Comparison of ENCODE assay signal across 19 cellular contexts in the genomic region with DNA sequence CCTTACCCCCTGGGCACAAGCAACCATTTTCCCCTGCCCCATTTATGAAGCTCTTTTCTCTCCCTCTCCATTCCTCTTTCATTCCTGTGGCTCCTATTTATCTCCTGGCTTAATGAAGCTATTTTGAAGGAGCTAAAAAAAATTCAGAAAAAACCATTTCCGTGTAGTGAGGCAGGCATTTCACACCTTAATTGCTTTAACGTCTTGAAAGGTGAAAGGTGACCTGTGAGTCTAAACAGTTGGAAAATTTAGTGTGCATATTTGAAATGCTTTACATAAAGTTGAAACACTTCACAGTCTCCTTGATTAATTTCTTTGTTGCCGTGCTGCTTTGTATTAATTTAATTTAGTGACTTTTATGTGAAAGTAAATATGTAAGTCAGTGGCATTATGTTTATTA.
DNase-seq lines count a peak whose midpoint lies in the region; TF ChIP-seq lines count a peak whose summit lies in the region.
"Had no signal": no experiment of that assay in that cellular context is flagged by ENCODE, and none has a peak within 500 bp of the region (broad histone marks: within the 10 kb centered on the region; RNA-seq: fewer than 3 reads in every experiment).

No MANE protein-coding gene starts in this region.

- no peak overlapping the region for H3K14ac ChIP-seq in neuronal stem cell (ENCODE audit: low read length)

- H2BK120ac ChIP-seq in neuronal stem cell (ENCODE audit: low read depth, low read length) = no peak overlapping the region

- H3K4me3 Mint-ChIP-seq in endodermal cell = no peak overlapping the region
- H3K4me3 Mint-ChIP-seq: CD8-positive, alpha-beta T cell; HFFc6 had no signal

- H3K4me3 ChIP-seq in cardiac muscle cell = no peak overlapping the region
- no peak overlapping the region for H3K4me3 ChIP-seq in left ventricle myocardium inferior
- H3K4me3 ChIP-seq in endodermal cell (ENCODE audit: low read length) = no peak overlapping the region
- H3K4me3 ChIP-seq in neuronal stem cell (ENCODE audit: low read length in 2 of 2) = no peak overlapping the region
- H3K4me3 ChIP-seq: BLaER1, GM12878 had no signal

- 62 to 74% methylated on average over 2 to 3 of the region's 3 CpGs for WGBS in endodermal cell (ENCODE audit: insufficient coverage in 1 of 2, insufficient read length in 1 of 2), 2 experiments
- WGBS in neuronal stem cell (ENCODE audit: extremely low coverage in 2 of 2, insufficient read length in 2 of 2, insufficient replicate concordance in 1 of 2), 2 donors = no CpG with 5 or more reads among the region's 3 CpGs

- no peak overlapping the region for H4K8ac ChIP-seq in neuronal stem cell (ENCODE audit: low read depth, low read length)

- no peak overlapping the region for H2AFZ ChIP-seq in neuronal stem cell (ENCODE audit: low read length)

- H3K4ac ChIP-seq in neuronal stem cell (ENCODE audit: low read length) = no peak overlapping the region

- H3K4me2 ChIP-seq in neuronal stem cell (ENCODE audit: insufficient read depth, low read length, poor library complexity, severe bottlenecking) = no peak overlapping the region
- H3K4me2 ChIP-seq: BLaER1 had no signal

- H2AK5ac ChIP-seq in neuronal stem cell (ENCODE audit: low read depth, low read length) = no peak overlapping the region

- H3K9ac ChIP-seq in endodermal cell (ENCODE audit: extremely low read depth, low read length, poor library complexity, severe bottlenecking) (no peak overlapping the region), neuronal stem cell (ENCODE audit: low read depth, low read length, poor library complexity) (no peak overlapping the region)
- H3K9ac ChIP-seq: BLaER1 had no signal

- no peak overlapping the region for H3K23ac ChIP-seq in neuronal stem cell (ENCODE audit: low read depth, low read length, poor library complexity)

- peaks cover 4% of the 10 kb centered on the region for H3K4me1 Mint-ChIP-seq in endodermal cell

- peak overlapping the region; percentile 27 for H3K27ac Mint-ChIP-seq in endodermal cell
- H3K27ac Mint-ChIP-seq: CD8-positive, alpha-beta T cell; HFFc6 had no signal

- no peak for DNase-seq in cardiac muscle cell (ENCODE audit: low read depth in 1 of 2, low spot score in 1 of 2)
- no peak for DNase-seq in left ventricle myocardium inferior
- DNase-seq in endodermal cell = no peak
- peak; percentile 51 for DNase-seq in neuronal stem cell (ENCODE audit: low spot score)
- no peak for DNase-seq in NAMALWA (ENCODE audit: low spot score)
- DNase-seq in NCI-H1105 (lab: John Stamatoyannopoulos, UW) = no peak
- no peak for DNase-seq in NCI-H1930 (lab: John Stamatoyannopoulos, UW)
- DNase-seq: 8988T; CD8-positive, alpha-beta T cell; COR-L47; DMS 273 treated with DMSO at 0.1 percent for 48 hours; DMS53; DND-41; EL; GOT3; H7; HFFc6 had no signal

- no peaks in the 10 kb centered on the region for H3K27me3 ChIP-seq in cardiac muscle cell
- no peaks in the 10 kb centered on the region for H3K27me3 ChIP-seq in left ventricle myocardium inferior (ENCODE audit: low read depth)
- H3K27me3 ChIP-seq in endodermal cell (ENCODE audit: control insufficient read depth, insufficient read depth, low read length, poor library complexity, severe bottlenecking) = no peaks in the 10 kb centered on the region
- H3K27me3 ChIP-seq in neuronal stem cell (ENCODE audit: control insufficient read depth in 3 of 3, insufficient read depth in 3 of 3, low read depth in 1 of 3, low read length in 3 of 3) = no peaks in the 10 kb centered on the region
- H3K27me3 ChIP-seq: BLaER1 had no signal

- H3K36me3 ChIP-seq in cardiac muscle cell (peaks cover 12% of the 10 kb centered on the region), left ventricle myocardium inferior (peaks cover 5% of the 10 kb centered on the region), endodermal cell (ENCODE audit: control insufficient read depth, insufficient read depth, low read length) (no peaks in the 10 kb centered on the region), neuronal stem cell (replicated peaks in 1 of 2; ENCODE audit: control insufficient read depth in 2 of 2, insufficient read depth in 2 of 2, low read length in 2 of 2) (peaks cover 0 to 2% of the 10 kb centered on the region in 2 donors)
- H3K36me3 ChIP-seq: BLaER1 had no signal

- H3K27ac ChIP-seq in cardiac muscle cell = peak overlapping the region; percentile 79
- H3K27ac ChIP-seq in left ventricle myocardium inferior (replicated peaks) = no peak overlapping the region
- no peak overlapping the region for H3K27ac ChIP-seq in endodermal cell (ENCODE audit: low read depth, low read length)
- peak overlapping the region; percentile 69 for H3K27ac ChIP-seq in neuronal stem cell (replicated peaks; ENCODE audit: low read length)
- H3K27ac ChIP-seq: BLaER1 had no signal

- H3K79me1 ChIP-seq in neuronal stem cell (ENCODE audit: low read depth, low read length) = no peaks in the 10 kb centered on the region

- H2BK5ac ChIP-seq in neuronal stem cell (ENCODE audit: low read length) = no peak overlapping the region

- H2BK12ac ChIP-seq in neuronal stem cell (ENCODE audit: low read length) = no peak overlapping the region

- no peaks in the 10 kb centered on the region for H3K9me3 ChIP-seq in cardiac muscle cell (ENCODE audit: low read depth)
- no peaks in the 10 kb centered on the region for H3K9me3 ChIP-seq in left ventricle myocardium inferior (replicated peaks)
- no peaks in the 10 kb centered on the region for H3K9me3 ChIP-seq in endodermal cell (ENCODE audit: control insufficient read depth, low read length)
- peaks cover 0 to 2% of the 10 kb centered on the region in 2 donors for H3K9me3 ChIP-seq in neuronal stem cell (replicated peaks in 1 of 2; ENCODE audit: control insufficient read depth in 2 of 2, insufficient read depth in 1 of 2, low read depth in 1 of 2, low read length in 2 of 2)
- H3K9me3 ChIP-seq: BLaER1 had no signal

- H3K36me3 Mint-ChIP-seq in endodermal cell (ENCODE audit: low read depth) = no peaks in the 10 kb centered on the region
- H3K36me3 Mint-ChIP-seq: CD8-positive, alpha-beta T cell had no signal

- no peaks in the 10 kb centered on the region for H3K9me3 Mint-ChIP-seq in endodermal cell
- H3K9me3 Mint-ChIP-seq: CD8-positive, alpha-beta T cell; HFFc6 had no signal

- intact Hi-C loops in left ventricle myocardium inferior (cut with micrococcal nuclease) = loop anchor here (10.0 kb wide), 2 partner anchors 234 to 256 kb away; no protein-coding TSS in a partner anchor

- TF ChIP-seq CTCF in cardiac muscle cell (IDR thresholded peaks at IDR 0.05; ENCODE audit: low read depth, low read length) (no peak), left ventricle myocardium inferior (IDR thresholded peaks at IDR 0.05; ENCODE audit: borderline replicate concordance) (no peak), endodermal cell (conservative IDR thresholded peaks at IDR 0.05) (no peak)

- no peak overlapping the region for H4K91ac ChIP-seq in neuronal stem cell (ENCODE audit: low read depth, low read length, poor library complexity)

- no peak overlapping the region for H2BK15ac ChIP-seq in neuronal stem cell (ENCODE audit: low read length)

- H3K4me1 ChIP-seq in cardiac muscle cell (ENCODE audit: low read depth) (peaks cover 24% of the 10 kb centered on the region), left ventricle myocardium inferior (peaks cover 18% of the 10 kb centered on the region), endodermal cell (ENCODE audit: control insufficient read depth, insufficient read depth, low read length) (no peaks in the 10 kb centered on the region), neuronal stem cell (ENCODE audit: control insufficient read depth in 2 of 2, insufficient read depth in 1 of 2, low read depth in 1 of 2, low read length in 2 of 2) (peaks cover 6 to 8% of the 10 kb centered on the region in 2 donors)

- H3K27me3 Mint-ChIP-seq in endodermal cell (ENCODE audit: insufficient read depth) = no peaks in the 10 kb centered on the region

- H3K18ac ChIP-seq in neuronal stem cell (ENCODE audit: low read length) = no peak overlapping the region

Comparison
In these comparisons a context has a peak if more than half of its experiments do, and no peak if none do; other contexts are left out.
1. H3K27ac ChIP-seq: peak in cardiac muscle cell (single experiment) and neuronal stem cell (single experiment); none in left ventricle myocardium inferior (single experiment) and endodermal cell (single experiment).